Comparison of ENCODE assay signal across 8 cellular contexts in the genomic region with DNA sequence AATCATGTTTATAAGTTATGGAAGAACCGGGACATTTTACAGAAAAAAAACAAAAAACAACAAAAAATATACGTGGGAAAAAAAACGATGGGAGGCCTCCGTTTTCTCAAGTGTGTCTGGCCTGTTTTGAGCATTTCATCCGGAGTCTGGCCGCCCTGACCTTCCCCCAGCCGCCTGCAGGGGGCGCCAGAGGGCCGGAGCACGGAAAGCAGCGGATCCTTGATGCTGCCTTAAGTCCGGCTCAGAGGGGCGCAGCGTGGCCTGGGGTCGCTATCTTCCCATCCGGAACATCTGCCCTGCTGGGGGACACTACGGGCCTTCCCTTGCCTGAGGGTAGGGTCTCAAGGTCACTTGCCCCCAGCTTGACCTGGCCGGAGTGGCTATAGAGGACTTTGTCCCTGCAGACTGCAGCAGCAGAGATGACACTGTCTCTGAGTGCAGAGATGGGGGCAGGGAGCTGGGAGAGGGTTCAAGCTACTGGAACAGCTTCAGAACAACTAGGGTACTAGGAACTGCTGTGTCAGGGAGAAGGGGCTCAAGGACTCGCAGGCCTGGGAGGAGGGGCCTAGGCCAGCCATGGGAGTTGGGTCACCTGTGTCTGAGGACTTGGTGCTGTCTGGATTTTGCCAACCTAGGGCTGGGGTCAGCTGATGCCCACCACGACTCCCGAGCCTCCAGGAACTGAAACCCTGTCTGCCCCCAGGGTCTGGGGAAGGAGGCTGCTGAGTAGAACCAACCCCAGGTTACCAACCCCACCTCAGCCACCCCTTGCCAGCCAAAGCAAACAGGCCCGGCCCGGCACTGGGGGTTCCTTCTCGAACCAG. TPM values are rescaled to one million over a fixed set of nuclear protein-coding genes. Genes with fewer than 3 reads are reported as not detected.
A peak's percentile ranks its signal among the peaks of the same experiment; 100 is the strongest.
DNase-seq lines count a peak whose midpoint lies in the region; ATAC-seq and TF ChIP-seq lines count a peak whose summit lies in the region.

No MANE protein-coding gene starts in this region.

- H3K27ac ChIP-seq in colonic mucosa: no peak overlapping the region

- H3K9ac ChIP-seq in colonic mucosa (ENCODE audit: low read depth in 2 of 2, low read length in 2 of 2): no peak overlapping the region

- H3K4me3 ChIP-seq in colonic mucosa: no peak overlapping the region
- no peak overlapping the region for H3K4me3 ChIP-seq in lower leg skin (ENCODE audit: low read depth, poor library complexity, severe bottlenecking)

- DNase-seq in NCI-H1417 (lab: John Stamatoyannopoulos, UW): peak; percentile 7 to 65 (median 30)
- no peak for DNase-seq in NCI-H1417 treated with DMSO at 0.1 percent for 48 hours (lab: John Stamatoyannopoulos, UW)
- peak; percentile 2 for DNase-seq in NCI-H2196 treated with DMSO at 0.1 percent for 48 hours (lab: John Stamatoyannopoulos, UW; ENCODE audit: unreplicated experiment)
- peak; percentile 75 for DNase-seq in activated CD4-positive, alpha-beta T cell treated with anti-CD3 and anti-CD28 coated beads, Interleukin-2, amount 50 U/mL, for 1 hour
- peak; percentile 79 for DNase-seq in colonic mucosa
- peak; percentile 68 to 96 for DNase-seq in lower leg skin (ENCODE audit: low spot score in 2 of 2)
- DNase-seq in stimulated activated CD8-positive, alpha-beta memory T cell treated with anti-CD3 and anti-CD28 coated beads, Interleukin-12 subunit alpha, Interleukin-12 subunit beta, amount 100 ng/mL, for 4 hours (ENCODE audit: low read depth): peak; percentile 42

- H3K36me3 ChIP-seq in colonic mucosa: no peaks in the 10 kb centered on the region

- no peak for ATAC-seq in HG03039 (IDR thresholded peaks at IDR 0.05; ENCODE audit: unreplicated experiment)

- H3K4me1 ChIP-seq in colonic mucosa: no peaks in the 10 kb centered on the region

- peaks cover 8% of the 10 kb centered on the region for H3K27me3 ChIP-seq in colonic mucosa

- TF ChIP-seq CTCF in colonic mucosa (IDR thresholded peaks at IDR 0.05) (peak; percentile 97), lower leg skin (IDR thresholded peaks at IDR 0.05) (peak in 2 of 3 donors; percentile 81 to 96)

- 12 to 13% methylated on average over 22 to 24 of the region's 24 CpGs for WGBS in lower leg skin, 2 donors

- H3K9me3 ChIP-seq in colonic mucosa: no peaks in the 10 kb centered on the region

- intact Hi-C loops in colonic mucosa (cut with DNase I): loop anchor here (2.0 kb wide), 1 partner anchor 47 kb away; no protein-coding TSS in a partner anchor
- intact Hi-C loops in lower leg skin (cut with DNase I; ENCODE audit: low total_unique reads): loop anchor here (5.0 to 10.0 kb wide), 2 partner anchors 48 to 421 kb away; a partner anchor contains a TSS

- no peak for TF ChIP-seq POLR2A in lower leg skin (IDR thresholded peaks at IDR 0.05)

RNA-seq across cellular contexts. Expression of a gene that starts 1.8 kb away (rescaled TPM):
- 10 to 100 TPM; 36.3 to 78.9 TPM for total RNA-seq in colonic mucosa
- total RNA-seq in lower leg skin: 100 to 1,000 TPM; 511 to 997 (median 747) TPM

RNA-seq across cellular contexts. Expression of a gene that starts 10.6 kb away (rescaled TPM):
- 10 to 100 TPM; 10.4 to 19.9 TPM for total RNA-seq in colonic mucosa
- 10 to 100 TPM; 17.1 to 35.5 (median 28.8) TPM for total RNA-seq in lower leg skin

RNA-seq across cellular contexts. Expression of a gene that starts 12.8 kb away (rescaled TPM):
- 100 to 1,000 TPM in 1 of 2 donors, 10 to 100 TPM in 1; 60.0 to 167 TPM for total RNA-seq in colonic mucosa
- total RNA-seq in lower leg skin: 10 to 100 TPM; 32.5 to 52.3 (median 46.4) TPM

RNA-seq across cellular contexts. Expression of a gene that starts 38.2 kb away (rescaled TPM):
- total RNA-seq in colonic mucosa: not detected
- total RNA-seq in lower leg skin: not detected

RNA-seq across cellular contexts. Expression of a gene that starts 42.0 kb away (rescaled TPM):
- total RNA-seq in colonic mucosa (1 to 10 TPM; 1.4 to 2.7 TPM), lower leg skin (1 to 10 TPM; 1.6 to 4.3 (median 2.8) TPM)

Comparison
In these comparisons a context has a peak if more than half of its experiments do, and no peak if none do; other contexts are left out.
1. RNA of a gene that starts 1.8 kb away (total RNA-seq): 511 to 997 TPM in lower leg skin; 36.3 to 78.9 TPM in colonic mucosa; every median in the first group is over 4 times any median in the second.